Comparison of ENCODE assay signal across 8 cellular contexts in the genomic region with DNA sequence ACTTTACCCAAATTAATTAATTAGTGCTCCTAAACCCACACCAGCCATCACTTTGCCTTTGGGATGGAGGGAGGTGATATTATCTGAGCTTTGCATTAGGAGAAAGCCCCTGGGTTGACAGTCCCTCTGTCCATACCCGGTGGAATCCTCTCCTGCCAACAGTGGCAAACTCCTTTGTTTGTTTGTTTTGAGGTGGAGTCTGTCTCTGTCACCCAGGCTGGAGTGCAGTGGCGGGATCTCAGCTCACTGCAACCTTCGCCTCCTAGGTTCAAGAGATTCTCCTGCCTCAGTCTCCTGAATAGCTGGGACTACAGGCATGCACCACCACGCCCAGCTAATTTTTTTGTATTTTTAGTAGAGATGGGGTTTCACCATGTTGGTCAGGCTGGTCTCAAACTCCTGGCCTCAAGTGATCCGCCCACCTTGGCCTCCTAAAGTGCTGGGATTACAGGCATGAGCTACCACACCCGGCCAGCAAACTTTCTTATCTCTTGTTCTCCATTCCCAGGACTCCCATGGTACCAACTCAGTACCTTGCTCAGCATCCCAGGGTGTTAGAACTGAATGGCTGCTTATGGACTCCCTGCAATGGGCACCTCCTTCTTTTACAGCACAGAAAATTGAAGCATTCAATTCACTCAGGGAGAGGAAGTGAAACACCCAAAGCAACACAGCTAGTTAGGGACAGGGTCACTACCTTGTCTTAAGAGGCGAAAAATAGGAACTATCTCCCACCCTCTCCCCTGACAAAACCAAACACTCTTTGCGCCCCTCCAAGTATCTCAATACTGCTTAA. TPM values are rescaled to one million over a fixed set of nuclear protein-coding genes. Genes with fewer than 3 reads are reported as not detected.
DNase-seq lines count a peak whose midpoint lies in the region; ATAC-seq and TF ChIP-seq lines count a peak whose summit lies in the region.
"Not testable (repeated sequence)": the region's sequence is repeated elsewhere in the genome, so short reads cannot be mapped to it uniquely, and the experiment has no call there.

No MANE protein-coding gene starts in this region.

- CTCF ChIA-PET in CD8-positive, alpha-beta memory T cell (lab: Charles Lee): interaction anchor here (1.1 to 1.9 kb wide), 5 partner anchors 23 to 121 kb away, joined by 3 to 8 read pairs (median 4); no protein-coding TSS in a partner anchor

- not testable (repeated sequence) for H3K36me3 ChIP-seq in CD8-positive, alpha-beta memory T cell (ENCODE audit: insufficient read depth, low read length); ascending aorta; lower lobe of right lung

- H3K27me3 ChIP-seq in CD8-positive, alpha-beta memory T cell (ENCODE audit: insufficient read depth, low read length, poor library complexity, severe bottlenecking); ascending aorta; lower lobe of right lung (ENCODE audit: low read depth): not testable (repeated sequence)

- H3K9me3 ChIP-seq in CD8-positive, alpha-beta memory T cell (ENCODE audit: low read length); ascending aorta; lower lobe of right lung: not testable (repeated sequence)

- peak overlapping the region; percentile 2 for H3K4me3 ChIP-seq in CD8-positive, alpha-beta memory T cell (ENCODE audit: low read length)
- H3K4me3 ChIP-seq in ascending aorta: peak overlapping the region in 1 of 2 donors; percentile 22
- not testable (repeated sequence) for H3K4me3 ChIP-seq in lower lobe of right lung

- POLR2A ChIA-PET in CD8-positive, alpha-beta memory T cell (lab: Charles Lee): interaction anchor here (0.7 to 1.6 kb wide), 4 partner anchors 15 to 65 kb away, joined by 3 to 5 read pairs (median 4); a partner anchor contains a TSS

- H3K27ac Mint-ChIP-seq in CD8-positive, alpha-beta memory T cell: peak overlapping the region; percentile 97 to 100 (median 98)
- H3K27ac Mint-ChIP-seq in stimulated activated memory B cell treated with anti-CD40 and anti-IgM and Interleukin-4, amounts not matched to agents 10 μg/mL and 1 μg/mL and 100 μg/mL, for 72 hours: peak overlapping the region; percentile 93

- intact Hi-C loops in ascending aorta (cut with DNase I); lower lobe of right lung (cut with DNase I): not testable (repeated sequence)

- H3K4me3 Mint-ChIP-seq in CD8-positive, alpha-beta memory T cell: peak overlapping the region; percentile 59 to 96 (median 80)
- H3K4me3 Mint-ChIP-seq in stimulated activated memory B cell treated with anti-CD40 and anti-IgM and Interleukin-4, amounts not matched to agents 10 μg/mL and 1 μg/mL and 100 μg/mL, for 72 hours: peak overlapping the region; percentile 53

- TF ChIP-seq CTCF in ascending aorta (IDR thresholded peaks at IDR 0.05); lower lobe of right lung (IDR thresholded peaks at IDR 0.05): not testable (repeated sequence)

- H3K4me1 ChIP-seq in CD8-positive, alpha-beta memory T cell (ENCODE audit: insufficient read depth, low read length): peaks cover 91% of the 10 kb centered on the region
- peaks cover 21 to 47% of the 10 kb centered on the region in 2 donors for H3K4me1 ChIP-seq in ascending aorta
- peaks cover 64% of the 10 kb centered on the region for H3K4me1 ChIP-seq in lower lobe of right lung

- not testable (repeated sequence) for H3K27ac ChIP-seq in CD8-positive, alpha-beta memory T cell (ENCODE audit: low read depth, low read length)
- H3K27ac ChIP-seq in ascending aorta: peak overlapping the region; percentile 79 to 97
- H3K27ac ChIP-seq in lower lobe of right lung: peak overlapping the region; percentile 91

- H3K36me3 Mint-ChIP-seq in CD8-positive, alpha-beta memory T cell: peaks cover 2 to 11% (median 4%) of the 10 kb centered on the region in 3 donors
- H3K36me3 Mint-ChIP-seq in stimulated activated memory B cell treated with anti-CD40 and anti-IgM and Interleukin-4, amounts not matched to agents 10 μg/mL and 1 μg/mL and 100 μg/mL, for 72 hours: not testable (repeated sequence)

- not testable (repeated sequence) for DNase-seq in CD8-positive, alpha-beta memory T cell; ascending aorta (ENCODE audit: low spot score in 2 of 2); lower lobe of right lung
- DNase-seq in SKM-1 treated with dmso at 0.1 percent for 144 hours (lab: John Stamatoyannopoulos, UW; ENCODE audit: unreplicated experiment): peak; percentile 76

- ATAC-seq in GM19372 (IDR thresholded peaks at IDR 0.05; ENCODE audit: low read depth, unreplicated experiment): peak; percentile 31
- ATAC-seq in HG02642 (IDR thresholded peaks at IDR 0.05; ENCODE audit: poor library complexity, unreplicated experiment): peak; percentile 17
- ATAC-seq in HG03571 (IDR thresholded peaks at IDR 0.05; ENCODE audit: unreplicated experiment): peak; percentile 35
- ATAC-seq in lower lobe of right lung: not testable (repeated sequence)
- ATAC-seq in stimulated activated memory B cell treated with anti-CD40 and anti-IgM and Interleukin-4, amounts not matched to agents 10 μg/mL and 1 μg/mL and 100 μg/mL, for 72 hours: peak; percentile 62

- H3K9me3 Mint-ChIP-seq in CD8-positive, alpha-beta memory T cell; stimulated activated memory B cell treated with anti-CD40 and anti-IgM and Interleukin-4, amounts not matched to agents 10 μg/mL and 1 μg/mL and 100 μg/mL, for 72 hours: not testable (repeated sequence)

- H3K4me1 Mint-ChIP-seq in CD8-positive, alpha-beta memory T cell: peaks cover 92 to 94% (median 94%) of the 10 kb centered on the region in 3 donors
- H3K4me1 Mint-ChIP-seq in stimulated activated memory B cell treated with anti-CD40 and anti-IgM and Interleukin-4, amounts not matched to agents 10 μg/mL and 1 μg/mL and 100 μg/mL, for 72 hours: peaks cover 85% of the 10 kb centered on the region

- not testable (repeated sequence) for H3K27me3 Mint-ChIP-seq in CD8-positive, alpha-beta memory T cell; stimulated activated memory B cell treated with anti-CD40 and anti-IgM and Interleukin-4, amounts not matched to agents 10 μg/mL and 1 μg/mL and 100 μg/mL, for 72 hours

RNA-seq across cellular contexts. Expression of a gene that starts 4.5 kb away (rescaled TPM):
- total RNA-seq in CD8-positive, alpha-beta memory T cell: 10 to 100 TPM; 88.4 to 96.1 TPM
- polyA plus RNA-seq in CD8-positive, alpha-beta memory T cell: 540 TPM
- 10.3 TPM for total RNA-seq in ascending aorta
- 74.2 TPM for total RNA-seq in lower lobe of right lung

RNA-seq across cellular contexts. Expression of a gene that starts 51.8 kb away (rescaled TPM):
- 10 to 100 TPM; 36.4 to 41.1 TPM for total RNA-seq in CD8-positive, alpha-beta memory T cell
- polyA plus RNA-seq in CD8-positive, alpha-beta memory T cell: 34.9 TPM
- total RNA-seq in ascending aorta (1.5 TPM), lower lobe of right lung (32.4 TPM)

RNA-seq across cellular contexts. Expression of a gene that starts 52.2 kb away (rescaled TPM):
- 10 to 100 TPM; 57.4 to 63.1 TPM for total RNA-seq in CD8-positive, alpha-beta memory T cell
- 57.5 TPM for polyA plus RNA-seq in CD8-positive, alpha-beta memory T cell
- total RNA-seq in ascending aorta (49.6 TPM), lower lobe of right lung (60.9 TPM)

Comparison
In these comparisons a context has a peak if more than half of its experiments do, and no peak if none do; other contexts are left out.
1. RNA of a gene that starts 51.8 kb away (total RNA-seq): 36.4 to 41.1 TPM in CD8-positive, alpha-beta memory T cell and 32.4 TPM in lower lobe of right lung (single experiment); 1.5 TPM in ascending aorta (single experiment); every median in the first group is over 10 times any median in the second.